Comparison of ENCODE assay signal across 1 cellular context in genomic region chr4:80049402-80049801, GRCh38.
TF ChIP-seq lines count a peak whose summit lies in the region.

No MANE protein-coding gene starts in this region.

TF ChIP-seq in GM23338, 12 proteins besides CTCF, POLR2A, EP300 and RAD21:
- TF ChIP-seq ZNF462 (CRISPR knock-in tag; IDR thresholded peaks at IDR 0.05), result 0 out of 2 replicates have a peak, but pooled peaks have one; percentile 44
- no peak for TF ChIP-seq EZH2phosphoT487 (IDR thresholded peaks at IDR 0.05; ENCODE audit: unreplicated experiment)
